Comparison of ENCODE assay signal across 28 cellular contexts in the genomic region with DNA sequence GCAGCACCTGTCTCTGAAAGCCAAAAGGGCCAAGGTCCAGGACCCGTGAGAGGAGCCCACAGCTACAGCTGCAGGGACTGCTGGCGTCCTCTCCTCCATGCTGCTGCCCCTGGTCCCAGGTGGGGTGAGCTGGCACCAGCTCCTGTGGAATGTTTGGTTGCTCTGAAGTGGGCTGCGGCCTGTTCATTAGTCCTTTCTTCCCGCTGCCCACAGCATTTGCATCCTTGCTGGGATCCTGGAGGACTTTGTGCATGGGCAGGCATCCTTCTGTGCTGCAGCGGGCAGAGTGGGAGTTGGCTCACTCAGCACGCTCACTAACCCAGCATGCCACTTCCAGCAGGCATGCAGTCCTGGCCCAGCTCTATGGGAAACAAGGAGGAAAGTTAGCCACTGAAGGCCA.
"Had no signal": no experiment of that assay in that cellular context is flagged by ENCODE, and none has a peak within 500 bp of the region (broad histone marks: within the 10 kb centered on the region; RNA-seq: fewer than 3 reads in every experiment).

No MANE protein-coding gene starts in this region.

- H3K4me3 Mint-ChIP-seq: activated CD8-positive, alpha-beta T cell treated with anti-CD3 and anti-CD28 coated beads, Interleukin-2, amount 10 ng/mL, durations not matched to agents 7 days and 5 days; activated naive CD4-positive, alpha-beta T cell treated with anti-CD3 and anti-CD28 coated beads, Interleukin-2, amount 50 U/mL, for 24 hours; T-helper 1 cell treated with Interleukin-12 subunit alpha and Interleukin-12 subunit beta and Interleukin-4 antibody, amounts not matched to agents 30 μg/mL and 1 μg/mL, for 36 hours; WTC11 had no signal

- ATAC-seq: activated CD8-positive, alpha-beta T cell treated with anti-CD3 and anti-CD28 coated beads, Interleukin-2, amount 10 ng/mL, durations not matched to agents 7 days and 5 days; body of pancreas; K562; WTC11 had no signal

- H3K4me1 ChIP-seq: ascending aorta, body of pancreas, Peyer's patch, SJCRH30 had no signal

- H3K4me1 Mint-ChIP-seq: activated naive CD4-positive, alpha-beta T cell treated with anti-CD3 and anti-CD28 coated beads, Interleukin-2, amount 50 U/mL, for 24 hours; WTC11 had no signal

- H3K4me3 ChIP-seq: ascending aorta, body of pancreas, K562, Peyer's patch, SJCRH30 had no signal

- H3K27ac Mint-ChIP-seq: activated naive CD4-positive, alpha-beta T cell treated with anti-CD3 and anti-CD28 coated beads, Interleukin-2, amount 50 U/mL, for 24 hours; T-helper 1 cell treated with Interleukin-12 subunit alpha and Interleukin-12 subunit beta and Interleukin-4 antibody, amounts not matched to agents 30 μg/mL and 1 μg/mL, for 36 hours; WTC11 had no signal

- H3K9ac ChIP-seq: SK-N-SH had no signal

- H3K27me3 Mint-ChIP-seq: activated naive CD4-positive, alpha-beta T cell treated with anti-CD3 and anti-CD28 coated beads, Interleukin-2, amount 50 U/mL, for 24 hours had no signal

- H3K4me2 ChIP-seq: SK-N-SH had no signal

- H3K27me3 ChIP-seq: ascending aorta, body of pancreas, Peyer's patch, SJCRH30 had no signal

- DNase-seq: activated CD4-positive, alpha-beta T cell treated with anti-CD3 and anti-CD28 coated beads for 48 hours; activated CD4-positive, alpha-beta T cell treated with anti-CD3 and anti-CD28 coated beads, Interleukin-2, amount 50 U/mL, for 4 hours; activated CD4-positive, CD25-positive, alpha-beta regulatory T cell treated with anti-CD3 and anti-CD28 coated beads, Interleukin-2, amount 50 U/mL, for 72 hours; activated CD8-positive, alpha-beta memory T cell treated with anti-CD3 and anti-CD28 coated beads, Interleukin-2, amount 50 U/mL, for 48 hours; activated CD8-positive, alpha-beta T cell treated with anti-CD3 and anti-CD28 coated beads, Interleukin-2, amount 10 ng/mL, durations not matched to agents 7 days and 5 days; activated T-cell treated with anti-CD3 and anti-CD28 coated beads, Interleukin-2, amount 50 U/mL, for 1 hour; body of pancreas; central memory CD4-positive, alpha-beta T cell; Karpas-422; MM.1S; NCI-H1417; NCI-H1930; NCI-H2107; NCI-H2171 treated with DMSO at 0.1 percent for 48 hours; NCI-H226; NCI-H69; NK-92 treated with Interleukin-12 subunit alpha and Interleukin-12 subunit beta, amount 100 ng/mL, for 24 hours; Peyer's patch; Right ventricle myocardium superior; SJCRH30; SK-N-SH had no signal

- H3K27ac ChIP-seq: ascending aorta, body of pancreas, RWPE1, SJCRH30 had no signal

- FAIRE-seq: bronchial epithelial cell, K562 had no signal

- H3K9me3 ChIP-seq: ascending aorta, body of pancreas, Peyer's patch, SJCRH30, SK-N-SH had no signal

- H3K9me3 Mint-ChIP-seq: activated naive CD4-positive, alpha-beta T cell treated with anti-CD3 and anti-CD28 coated beads, Interleukin-2, amount 50 U/mL, for 24 hours; T-helper 1 cell treated with Interleukin-12 subunit alpha and Interleukin-12 subunit beta and Interleukin-4 antibody, amounts not matched to agents 30 μg/mL and 1 μg/mL, for 36 hours; WTC11 had no signal
